In genomic region chr21:46274797-46275390, GRCh38 we compare ENCODE assay signal across 25 cellular contexts.
"Had no signal": no experiment of that assay in that cellular context is flagged by ENCODE, and none has a peak within 500 bp of the region (broad histone marks: within the 10 kb centered on the region; RNA-seq: fewer than 3 reads in every experiment).

No MANE protein-coding gene starts in this region.

- H3K4me3 ChIP-seq: ovary, psoas muscle, right lobe of liver, sigmoid colon, stomach, thoracic aorta, thyroid gland, tibial nerve, upper lobe of left lung, vagina had no signal

- H2AFZ ChIP-seq: parathyroid adenoma had no signal

- DNase-seq: nephron progenitor cell; occipital lobe; ovary; psoas muscle; right cardiac atrium; right lobe of liver; sigmoid colon; small intestine; stimulated activated CD4-positive, alpha-beta T cell treated with anti-CD3 and anti-CD28 coated beads, Interleukin-15, amount 100 ng/mL, for 24 hours; stimulated activated CD4-positive, alpha-beta T cell treated with anti-CD3 and anti-CD28 coated beads, Interleukin-2, amount 100 ng/mL, for 24 hours; stimulated activated CD4-positive, alpha-beta T cell treated with anti-CD3 and anti-CD28 coated beads, Interleukin-2, amount 100 ng/mL, for 48 hours; stimulated activated CD4-positive, alpha-beta T cell treated with anti-CD3 and anti-CD28 coated beads, Interleukin-4, amount 100 ng/mL, for 24 hours; stimulated activated naive B cell treated with anti-CD40 and anti-IgM and Interleukin-4, amounts not matched to agents 10 μg/mL and 1 μg/mL and 100 μg/mL, for 72 hours; stimulated activated naive CD4-positive, alpha-beta T cell treated with Interleukin-2 at 50 U/mL for 16 hours; stomach; thyroid gland; trophoblast cell; upper lobe of left lung had no signal

- FAIRE-seq: small intestine, urothelium cell line had no signal

- H3K9me3 ChIP-seq: ovary, psoas muscle, right lobe of liver, sigmoid colon, stomach, thoracic aorta, thyroid gland, tibial nerve, upper lobe of left lung, vagina had no signal

- ATAC-seq: natural killer cell treated with Interleukin-12 subunit alpha and Interleukin-12 subunit beta and Interleukin-15 and Interleukin-18, amount 100 ng/mL, for 72 hours; psoas muscle; right cardiac atrium; right lobe of liver; stimulated activated effector memory CD8-positive, alpha-beta T cell treated with anti-CD3 and anti-CD28 coated beads, Interleukin-12 subunit alpha, Interleukin-12 subunit beta, amount 100 ng/mL, for 72 hours; stimulated activated naive B cell treated with anti-CD40 and anti-IgM and Interleukin-4, amounts not matched to agents 10 μg/mL and 1 μg/mL and 100 μg/mL, for 72 hours had no signal

- H3K4me1 ChIP-seq: parathyroid adenoma, psoas muscle, right lobe of liver, sigmoid colon, stomach, thyroid gland, upper lobe of left lung, vagina had no signal

- H3K27ac ChIP-seq: ovary, parathyroid adenoma, psoas muscle, right lobe of liver, sigmoid colon, stomach, thoracic aorta, thyroid gland, tibial nerve, upper lobe of left lung, vagina had no signal

- H3K27me3 ChIP-seq: ovary, right lobe of liver, sigmoid colon, stomach, thyroid gland, tibial nerve, upper lobe of left lung, vagina had no signal

- H3K9ac ChIP-seq: parathyroid adenoma had no signal
